In the genomic region with DNA sequence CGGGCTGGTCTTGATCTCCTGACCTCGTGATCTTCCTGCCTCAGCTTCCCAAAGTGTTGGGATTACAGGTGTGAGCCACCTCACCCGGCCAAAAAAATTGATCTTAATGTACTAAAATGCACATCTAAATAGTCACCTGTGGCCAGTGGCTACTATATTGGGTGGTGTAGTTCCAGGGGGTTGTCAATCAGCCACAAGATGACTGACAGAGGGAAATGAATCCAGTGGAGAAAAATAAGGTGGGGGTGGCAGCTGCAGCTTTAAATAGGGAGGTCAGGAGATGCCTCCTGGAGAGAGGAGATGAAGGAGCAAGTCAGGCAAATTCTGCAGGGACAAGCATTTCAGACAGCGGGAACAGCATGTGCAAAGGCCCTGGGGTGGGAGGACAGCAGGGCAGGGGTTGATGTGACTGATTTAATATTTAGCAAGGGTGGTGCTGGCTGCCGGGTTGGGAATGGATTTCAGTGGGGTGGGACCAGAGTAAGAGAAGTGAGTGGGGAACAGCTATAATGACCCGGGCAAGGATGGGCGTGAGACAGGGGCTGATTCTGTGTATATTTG, we compare ENCODE assay signal across 34 cellular contexts. TPM values are rescaled to one million over a fixed set of nuclear protein-coding genes. Genes with fewer than 3 reads are reported as not detected.
"Had no signal": no experiment of that assay in that cellular context is flagged by ENCODE, and none has a peak within 500 bp of the region (broad histone marks: within the 10 kb centered on the region; RNA-seq: fewer than 3 reads in every experiment).

No MANE protein-coding gene starts in this region.

- H3K27me3 Mint-ChIP-seq: activated CD4-positive, alpha-beta T cell treated with anti-CD3 and anti-CD28 coated beads, Interleukin-2, amount 10 ng/mL, durations not matched to agents 24 days and 14 days; activated naive CD8-positive, alpha-beta T cell treated with anti-CD3 and anti-CD28 coated beads for 36 hours had no signal

- H3K4me3 Mint-ChIP-seq: activated CD4-positive, alpha-beta T cell treated with anti-CD3 and anti-CD28 coated beads, Interleukin-2, amount 10 ng/mL, durations not matched to agents 24 days and 14 days; activated naive CD4-positive, alpha-beta T cell treated with anti-CD3 and anti-CD28 coated beads, Interleukin-2, amount 10 ng/mL, durations not matched to agents 7 days and 5 days; activated naive CD8-positive, alpha-beta T cell treated with anti-CD3 and anti-CD28 coated beads for 36 hours; activated T-cell treated with anti-CD3 and anti-CD28 coated beads, Interleukin-2, amount 50 U/mL, for 4 hours; activated T-helper 1 cell treated with anti-CD3 and anti-CD28 coated beads, Interleukin-12 subunit alpha, Interleukin-12 subunit beta, Interleukin-2, Interleukin-4 antibody, amounts not matched to agents 30 ng/mL and 10 ng/mL and 1 ng/mL, durations not matched to agents 14 hours and 24 hours and 36 hours; T-helper 1 cell treated with Interleukin-12 subunit alpha and Interleukin-12 subunit beta and Interleukin-4 antibody, amounts not matched to agents 30 μg/mL and 1 μg/mL, for 36 hours; T-helper 2 cell treated with Interferon-gamma antibody and Interleukin-4, amounts not matched to agents 5 μg/mL and 100 μg/mL, for 36 hours had no signal

- H3K4me1 Mint-ChIP-seq: activated naive CD4-positive, alpha-beta T cell treated with anti-CD3 and anti-CD28 coated beads, Interleukin-2, amount 10 ng/mL, durations not matched to agents 7 days and 5 days; activated naive CD8-positive, alpha-beta T cell treated with anti-CD3 and anti-CD28 coated beads for 36 hours had no signal

- H3K9me3 Mint-ChIP-seq: activated naive CD4-positive, alpha-beta T cell treated with anti-CD3 and anti-CD28 coated beads, Interleukin-2, amount 10 ng/mL, durations not matched to agents 7 days and 5 days; activated naive CD8-positive, alpha-beta T cell treated with anti-CD3 and anti-CD28 coated beads for 36 hours; activated T-cell treated with anti-CD3 and anti-CD28 coated beads, Interleukin-2, amount 50 U/mL, for 4 hours; T-helper 2 cell treated with Interferon-gamma antibody and Interleukin-4, amounts not matched to agents 5 μg/mL and 100 μg/mL, for 36 hours had no signal

- H3K36me3 Mint-ChIP-seq: activated naive CD4-positive, alpha-beta T cell treated with anti-CD3 and anti-CD28 coated beads, Interleukin-2, amount 10 ng/mL, durations not matched to agents 7 days and 5 days; activated naive CD8-positive, alpha-beta T cell treated with anti-CD3 and anti-CD28 coated beads for 36 hours had no signal

- DNase-seq: activated CD4-positive, alpha-beta T cell treated with anti-CD3 and anti-CD28 coated beads, Interleukin-2, amount 10 ng/mL, durations not matched to agents 24 days and 14 days; activated CD4-positive, alpha-beta T cell treated with anti-CD3 and anti-CD28 coated beads, Interleukin-2, amount 50 U/mL, for 4 hours; activated CD8-positive, alpha-beta memory T cell treated with anti-CD3 and anti-CD28 coated beads, Interleukin-2, amount 50 U/mL, for 4 hours; activated gamma-delta T cell treated with Interleukin-2 at 50 U/mL for 16 hours; activated naive CD4-positive, alpha-beta T cell treated with anti-CD3 and anti-CD28 coated beads, Interleukin-2, amount 10 ng/mL, durations not matched to agents 7 days and 5 days; activated naive CD8-positive, alpha-beta T cell treated with anti-CD3 and anti-CD28 coated beads for 36 hours; activated T-cell treated with anti-CD3 and anti-CD28 coated beads for 4 hours; activated T-cell treated with anti-CD3 and anti-CD28 coated beads, Interleukin-2, amount 50 U/mL, for 4 hours; amniotic stem cell; aorta; brain microvascular endothelial cell; central memory CD4-positive, alpha-beta T cell; Kasumi-1; MG63; NCI-H1048; NCI-H1105 treated with DMSO at 0.1 percent for 48 hours; NCI-H1436; NCI-H1694; NCI-H1930; NCI-H2081 treated with DMSO at 0.1 percent for 48 hours; NCI-H226; NCI-H446 treated with DMSO at 0.1 percent for 48 hours; NCI-H524; NCI-H69; NCI-H82; PC-3; Peyer's patch; RPMI8226; SHP77 treated with DMSO at 0.1 percent for 48 hours; SK-N-SH had no signal

- H3K27ac Mint-ChIP-seq: activated CD4-positive, alpha-beta T cell treated with anti-CD3 and anti-CD28 coated beads, Interleukin-2, amount 10 ng/mL, durations not matched to agents 24 days and 14 days; activated naive CD4-positive, alpha-beta T cell treated with anti-CD3 and anti-CD28 coated beads, Interleukin-2, amount 10 ng/mL, durations not matched to agents 7 days and 5 days; activated naive CD8-positive, alpha-beta T cell treated with anti-CD3 and anti-CD28 coated beads for 36 hours; activated T-helper 1 cell treated with anti-CD3 and anti-CD28 coated beads, Interleukin-12 subunit alpha, Interleukin-12 subunit beta, Interleukin-2, Interleukin-4 antibody, amounts not matched to agents 30 ng/mL and 10 ng/mL and 1 ng/mL, durations not matched to agents 14 hours and 24 hours and 36 hours; T-helper 1 cell treated with Interleukin-12 subunit alpha and Interleukin-12 subunit beta and Interleukin-4 antibody, amounts not matched to agents 30 μg/mL and 1 μg/mL, for 36 hours; T-helper 2 cell treated with Interferon-gamma antibody and Interleukin-4, amounts not matched to agents 5 μg/mL and 100 μg/mL, for 36 hours had no signal

- ATAC-seq: activated T-cell treated with anti-CD3 and anti-CD28 coated beads, Interleukin-2, amount 50 U/mL, for 4 hours; PC-3 had no signal

RNA-seq across cellular contexts. Expression of a gene that starts 49.4 kb away (rescaled TPM):
- total RNA-seq: activated CD4-positive, alpha-beta T cell treated with anti-CD3 and anti-CD28 coated beads, Interleukin-2, amount 10 ng/mL, durations not matched to agents 24 days and 14 days; activated naive CD8-positive, alpha-beta T cell treated with anti-CD3 and anti-CD28 coated beads for 36 hours; activated T-cell treated with anti-CD3 and anti-CD28 coated beads, Interleukin-2, amount 50 U/mL, for 4 hours; activated T-helper 1 cell treated with anti-CD3 and anti-CD28 coated beads, Interleukin-12 subunit alpha, Interleukin-12 subunit beta, Interleukin-2, Interleukin-4 antibody, amounts not matched to agents 30 ng/mL and 10 ng/mL and 1 ng/mL, durations not matched to agents 14 hours and 24 hours and 36 hours; PC-3; SJSA1 had no signal
